7 cellular contexts compared by ENCODE assay signal in the genomic region with DNA sequence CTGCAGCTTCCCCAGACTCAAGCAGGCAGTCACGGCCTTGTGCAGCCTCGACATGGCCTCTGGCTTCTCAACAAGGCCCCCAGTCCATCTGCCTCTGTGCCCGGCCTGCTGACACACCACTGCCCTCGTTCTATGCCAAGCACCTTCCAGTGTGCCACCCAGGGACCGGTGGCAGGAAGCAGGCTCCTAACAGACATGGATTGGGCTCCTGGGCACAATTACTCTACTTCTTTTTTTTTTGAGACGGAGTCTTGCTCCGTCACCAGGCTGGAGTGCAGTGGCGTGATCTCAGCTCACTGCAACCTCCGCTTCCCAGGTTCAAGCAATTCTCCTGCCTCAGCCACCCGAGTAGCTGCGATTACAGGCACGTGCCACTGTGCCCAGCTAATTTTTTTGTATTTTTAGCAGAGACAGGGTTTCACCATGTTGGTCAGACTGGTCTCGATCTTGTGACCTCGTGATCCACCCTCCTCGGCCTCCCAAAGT. TPM values are rescaled to one million over a fixed set of nuclear protein-coding genes. Genes with fewer than 3 reads are reported as not detected.
DNase-seq lines count a peak whose midpoint lies in the region; ATAC-seq and TF ChIP-seq lines count a peak whose summit lies in the region.
"Not testable (repeated sequence)": the region's sequence is repeated elsewhere in the genome, so short reads cannot be mapped to it uniquely, and the experiment has no call there.

No MANE protein-coding gene starts in this region.

- POLR2A ChIA-PET in naive thymus-derived CD8-positive, alpha-beta T cell (lab: Charles Lee) = interaction anchor here (0.8 to 3.3 kb wide), 3 partner anchors 10 to 29 kb away, joined by 3 to 51 read pairs (median 5); no protein-coding TSS in a partner anchor

- H3K27me3 ChIP-seq in adrenal gland, esophagus squamous epithelium: not testable (repeated sequence)

- peak overlapping the region; percentile 59 for H3K4me3 ChIP-seq in GM12865 (ENCODE audit: low read depth, low read length)
- H3K4me3 ChIP-seq in adrenal gland, esophagus squamous epithelium: not testable (repeated sequence)

- H3K36me3 ChIP-seq in adrenal gland (replicated peaks in 1 of 2); esophagus squamous epithelium: not testable (repeated sequence)

- peak overlapping the region; percentile 100 for H3K27ac Mint-ChIP-seq in T-helper 1 cell treated with Interleukin-12 subunit alpha and Interleukin-12 subunit beta and Interleukin-4 antibody, amounts not matched to agents 30 μg/mL and 1 μg/mL, for 36 hours
- peak overlapping the region in 8 of 10 donors; percentile 58 to 88 (median 83) for H3K27ac Mint-ChIP-seq in naive thymus-derived CD8-positive, alpha-beta T cell
- H3K27ac Mint-ChIP-seq in stimulated activated naive B cell treated with anti-CD40 and anti-IgM and Interleukin-4, amounts not matched to agents 10 μg/mL and 1 μg/mL and 100 μg/mL, for 72 hours = peak overlapping the region; percentile 96

- H3K4me1 ChIP-seq in adrenal gland (replicated peaks in 1 of 2) = not testable (repeated sequence)
- H3K4me1 ChIP-seq in esophagus squamous epithelium = peaks cover 3 to 36% (median 4%) of the 10 kb centered on the region in 3 donors

- H3K9me3 ChIP-seq in adrenal gland (replicated peaks in 1 of 3); esophagus squamous epithelium: not testable (repeated sequence)

- not testable (repeated sequence) for DNase-seq in GM12865 (ENCODE audit: low read depth); activated T-cell treated with anti-CD3 and anti-CD28 coated beads, Interleukin-2, amount 50 U/mL, for 4 hours; adrenal gland; esophagus squamous epithelium (lab: John Stamatoyannopoulos, UW); naive thymus-derived CD8-positive, alpha-beta T cell; stimulated activated naive B cell treated with anti-CD40 and anti-IgM and Interleukin-4, amounts not matched to agents 10 μg/mL and 1 μg/mL and 100 μg/mL, for 72 hours

- not testable (repeated sequence) for ATAC-seq in activated T-cell treated with anti-CD3 and anti-CD28 coated beads, Interleukin-2, amount 50 U/mL, for 4 hours; naive thymus-derived CD8-positive, alpha-beta T cell; stimulated activated naive B cell treated with anti-CD40 and anti-IgM and Interleukin-4, amounts not matched to agents 10 μg/mL and 1 μg/mL and 100 μg/mL, for 72 hours (replicated peaks)

- H3K9me3 Mint-ChIP-seq in T-helper 1 cell treated with Interleukin-12 subunit alpha and Interleukin-12 subunit beta and Interleukin-4 antibody, amounts not matched to agents 30 μg/mL and 1 μg/mL, for 36 hours; activated T-cell treated with anti-CD3 and anti-CD28 coated beads, Interleukin-2, amount 50 U/mL, for 4 hours; naive thymus-derived CD8-positive, alpha-beta T cell; stimulated activated naive B cell treated with anti-CD40 and anti-IgM and Interleukin-4, amounts not matched to agents 10 μg/mL and 1 μg/mL and 100 μg/mL, for 72 hours: not testable (repeated sequence)

- H3K36me3 Mint-ChIP-seq in T-helper 1 cell treated with Interleukin-12 subunit alpha and Interleukin-12 subunit beta and Interleukin-4 antibody, amounts not matched to agents 30 μg/mL and 1 μg/mL, for 36 hours (ENCODE audit: low read depth) = peaks cover 20% of the 10 kb centered on the region
- not testable (repeated sequence) for H3K36me3 Mint-ChIP-seq in activated T-cell treated with anti-CD3 and anti-CD28 coated beads, Interleukin-2, amount 50 U/mL, for 4 hours (ENCODE audit: insufficient read depth); naive thymus-derived CD8-positive, alpha-beta T cell; stimulated activated naive B cell treated with anti-CD40 and anti-IgM and Interleukin-4, amounts not matched to agents 10 μg/mL and 1 μg/mL and 100 μg/mL, for 72 hours

- H3K4me1 Mint-ChIP-seq in T-helper 1 cell treated with Interleukin-12 subunit alpha and Interleukin-12 subunit beta and Interleukin-4 antibody, amounts not matched to agents 30 μg/mL and 1 μg/mL, for 36 hours (ENCODE audit: low read depth) = peaks cover 81% of the 10 kb centered on the region
- peaks cover 89% of the 10 kb centered on the region for H3K4me1 Mint-ChIP-seq in activated T-cell treated with anti-CD3 and anti-CD28 coated beads, Interleukin-2, amount 50 U/mL, for 4 hours (ENCODE audit: low read depth)
- peaks cover 48 to 91% (median 88%) of the 10 kb centered on the region in 4 donors for H3K4me1 Mint-ChIP-seq in naive thymus-derived CD8-positive, alpha-beta T cell
- H3K4me1 Mint-ChIP-seq in stimulated activated naive B cell treated with anti-CD40 and anti-IgM and Interleukin-4, amounts not matched to agents 10 μg/mL and 1 μg/mL and 100 μg/mL, for 72 hours = peaks cover 53 to 83% of the 10 kb centered on the region in 2 donors

- intact Hi-C loops in adrenal gland (cut with DNase I); esophagus squamous epithelium (cut with DNase I): not testable (repeated sequence)

- H3K27me3 Mint-ChIP-seq in T-helper 1 cell treated with Interleukin-12 subunit alpha and Interleukin-12 subunit beta and Interleukin-4 antibody, amounts not matched to agents 30 μg/mL and 1 μg/mL, for 36 hours (ENCODE audit: low read depth); activated T-cell treated with anti-CD3 and anti-CD28 coated beads, Interleukin-2, amount 50 U/mL, for 4 hours (ENCODE audit: low read depth); naive thymus-derived CD8-positive, alpha-beta T cell; stimulated activated naive B cell treated with anti-CD40 and anti-IgM and Interleukin-4, amounts not matched to agents 10 μg/mL and 1 μg/mL and 100 μg/mL, for 72 hours: not testable (repeated sequence)

- peak overlapping the region in 3 of 5 donors; percentile 53 to 86 (median 56) for H3K27ac ChIP-seq in adrenal gland
- H3K27ac ChIP-seq in esophagus squamous epithelium = peak overlapping the region; percentile 19 to 87 (median 52)

- not testable (repeated sequence) for TF ChIP-seq CTCF in GM12865 (IDR thresholded peaks at IDR 0.05; ENCODE audit: insufficient read depth, low read depth, low read length, missing control alignments); adrenal gland (IDR thresholded peaks at IDR 0.05); esophagus squamous epithelium (IDR thresholded peaks at IDR 0.05)

- peak overlapping the region; percentile 97 for H3K4me3 Mint-ChIP-seq in T-helper 1 cell treated with Interleukin-12 subunit alpha and Interleukin-12 subunit beta and Interleukin-4 antibody, amounts not matched to agents 30 μg/mL and 1 μg/mL, for 36 hours
- H3K4me3 Mint-ChIP-seq in activated T-cell treated with anti-CD3 and anti-CD28 coated beads, Interleukin-2, amount 50 U/mL, for 4 hours = peak overlapping the region; percentile 78
- peak overlapping the region in 8 of 10 donors; percentile 26 to 80 (median 70) for H3K4me3 Mint-ChIP-seq in naive thymus-derived CD8-positive, alpha-beta T cell
- peak overlapping the region; percentile 15 to 74 for H3K4me3 Mint-ChIP-seq in stimulated activated naive B cell treated with anti-CD40 and anti-IgM and Interleukin-4, amounts not matched to agents 10 μg/mL and 1 μg/mL and 100 μg/mL, for 72 hours

- not testable (repeated sequence) for TF ChIP-seq POLR2A in adrenal gland (IDR thresholded peaks at IDR 0.05); esophagus squamous epithelium (IDR thresholded peaks at IDR 0.05)

- 62 to 75% (median 71%) methylated on average over 12 to 15 of the region's 15 CpGs for WGBS in adrenal gland, 4 donors
- 53 to 70% methylated on average over 12 to 13 of the region's 15 CpGs for WGBS in esophagus squamous epithelium, 2 donors

RNA-seq across cellular contexts. Expression of a gene that starts 52.9 kb away (rescaled TPM):
- 100 to 1,000 TPM; 125 to 133 (median 128) TPM for total RNA-seq in activated T-cell treated with anti-CD3 and anti-CD28 coated beads, Interleukin-2, amount 50 U/mL, for 4 hours
- 10 to 100 TPM; 47.1 to 96.1 (median 58.6) TPM for total RNA-seq in adrenal gland
- 10 to 100 TPM; 10.5 to 65.8 (median 19.5) TPM for polyA plus RNA-seq in adrenal gland
- 10 to 100 TPM; 47.6 to 80.3 (median 71.8) TPM for total RNA-seq in esophagus squamous epithelium
- 100 to 1,000 TPM in 1 of 2 experiments, 10 to 100 TPM in 1; 95.5 to 107 TPM for total RNA-seq in naive thymus-derived CD8-positive, alpha-beta T cell
- polyA plus RNA-seq in naive thymus-derived CD8-positive, alpha-beta T cell = 10 to 100 TPM; 62.5 to 81.5 (median 67.1) TPM

Comparison
In these comparisons a context has a peak if more than half of its experiments do, and no peak if none do; other contexts are left out.
1. H3K4me3 Mint-ChIP-seq: peak in every context shown above with its lines; median percentile 97 in T-helper 1 cell treated with Interleukin-12 subunit alpha and Interleukin-12 subunit beta and Interleukin-4 antibody, amounts not matched to agents 30 μg/mL and 1 μg/mL, for 36 hours; 78 in activated T-cell treated with anti-CD3 and anti-CD28 coated beads, Interleukin-2, amount 50 U/mL, for 4 hours; 70 in naive thymus-derived CD8-positive, alpha-beta T cell; 44 in stimulated activated naive B cell treated with anti-CD40 and anti-IgM and Interleukin-4, amounts not matched to agents 10 μg/mL and 1 μg/mL and 100 μg/mL, for 72 hours.